Comparison of ENCODE assay signal across 32 cellular contexts in the genomic region with DNA sequence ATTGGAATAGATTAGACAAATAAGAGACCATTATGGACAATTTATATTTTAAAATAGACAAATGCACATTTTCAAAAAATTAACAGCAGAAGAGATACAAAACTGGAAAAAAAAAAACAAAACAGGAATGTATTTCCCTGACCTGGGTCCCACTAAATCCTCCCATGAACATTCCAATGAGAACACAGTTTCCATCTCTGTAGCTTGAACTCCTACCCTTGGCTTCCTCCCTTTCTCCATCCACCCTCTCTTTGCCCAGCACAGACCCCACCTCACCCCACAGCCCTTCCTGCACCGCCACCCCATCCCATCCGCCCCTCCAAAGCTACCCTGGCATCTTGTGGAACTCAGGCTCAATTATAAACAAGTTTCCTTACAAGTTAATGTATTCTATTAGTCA.
"Had no signal": no experiment of that assay in that cellular context is flagged by ENCODE, and none has a peak within 500 bp of the region (broad histone marks: within the 10 kb centered on the region; RNA-seq: fewer than 3 reads in every experiment).

No MANE protein-coding gene starts in this region.

- H3K27ac Mint-ChIP-seq: activated CD4-positive, alpha-beta T cell treated with anti-CD3 and anti-CD28 coated beads for 36 hours; activated CD4-positive, alpha-beta T cell treated with anti-CD3 and anti-CD28 coated beads, Interleukin-2, amount 10 ng/mL, durations not matched to agents 7 days and 5 days; activated CD8-positive, alpha-beta T cell treated with anti-CD3 and anti-CD28 coated beads, Interleukin-2, amount 10 ng/mL, durations not matched to agents 7 days and 5 days; activated naive CD4-positive, alpha-beta T cell treated with anti-CD3 and anti-CD28 coated beads for 36 hours; activated naive CD4-positive, alpha-beta T cell treated with anti-CD3 and anti-CD28 coated beads, Interleukin-2, amount 50 U/mL, for 72 hours; activated T-cell treated with anti-CD3 and anti-CD28 coated beads, Interleukin-2, amount 50 U/mL, for 24 hours; activated T-helper 2 cell treated with anti-CD3 and anti-CD28 coated beads, Interferon-gamma antibody, Interleukin-2, Interleukin-4, amounts not matched to agents 10 μg/mL and 5 μg/mL and 100 μg/mL, durations not matched to agents 14 hours and 24 hours and 36 hours; T-helper 2 cell treated with Interferon-gamma antibody and Interleukin-4, amounts not matched to agents 5 μg/mL and 100 μg/mL, for 36 hours had no signal

- H3K36me3 ChIP-seq: adrenal gland, MG63, SJCRH30 had no signal

- H3K9me3 Mint-ChIP-seq: activated T-cell treated with anti-CD3 and anti-CD28 coated beads, Interleukin-2, amount 50 U/mL, for 24 hours; activated T-helper 2 cell treated with anti-CD3 and anti-CD28 coated beads, Interferon-gamma antibody, Interleukin-2, Interleukin-4, amounts not matched to agents 10 μg/mL and 5 μg/mL and 100 μg/mL, durations not matched to agents 14 hours and 24 hours and 36 hours had no signal

- H3K27me3 ChIP-seq: adrenal gland, body of pancreas, MG63, SJCRH30 had no signal

- H3K4me3 Mint-ChIP-seq: activated CD4-positive, alpha-beta T cell treated with anti-CD3 and anti-CD28 coated beads for 36 hours; activated CD4-positive, alpha-beta T cell treated with anti-CD3 and anti-CD28 coated beads, Interleukin-2, amount 10 ng/mL, durations not matched to agents 7 days and 5 days; activated CD8-positive, alpha-beta T cell treated with anti-CD3 and anti-CD28 coated beads, Interleukin-2, amount 10 ng/mL, durations not matched to agents 7 days and 5 days; activated naive CD4-positive, alpha-beta T cell treated with anti-CD3 and anti-CD28 coated beads for 36 hours; activated T-cell treated with anti-CD3 and anti-CD28 coated beads, Interleukin-2, amount 50 U/mL, for 24 hours; T-helper 2 cell treated with Interferon-gamma antibody and Interleukin-4, amounts not matched to agents 5 μg/mL and 100 μg/mL, for 36 hours had no signal

- H3K4me1 ChIP-seq: adrenal gland, SJCRH30 had no signal

- H3K27me3 Mint-ChIP-seq: activated CD4-positive, alpha-beta T cell treated with anti-CD3 and anti-CD28 coated beads for 36 hours; activated CD4-positive, alpha-beta T cell treated with anti-CD3 and anti-CD28 coated beads, Interleukin-2, amount 10 ng/mL, durations not matched to agents 7 days and 5 days; activated T-cell treated with anti-CD3 and anti-CD28 coated beads, Interleukin-2, amount 50 U/mL, for 24 hours had no signal

- H3K9me3 ChIP-seq: adrenal gland, body of pancreas, MG63, SJCRH30 had no signal

- ATAC-seq: activated CD4-positive, alpha-beta T cell treated with anti-CD3 and anti-CD28 coated beads for 36 hours; activated CD4-positive, CD25-positive, alpha-beta regulatory T cell treated with anti-CD3 and anti-CD28 coated beads, Interleukin-2, amount 50 U/mL, for 24 hours; activated CD8-positive, alpha-beta T cell treated with anti-CD3 and anti-CD28 coated beads, Interleukin-2, amount 10 ng/mL, durations not matched to agents 7 days and 5 days; activated naive CD4-positive, alpha-beta T cell treated with anti-CD3 and anti-CD28 coated beads, Interleukin-2, amount 50 U/mL, for 72 hours; body of pancreas; Panc1 had no signal

- DNase-seq: activated CD4-positive, alpha-beta T cell treated with anti-CD3 and anti-CD28 coated beads for 36 hours; activated CD4-positive, alpha-beta T cell treated with anti-CD3 and anti-CD28 coated beads, Interleukin-2, amount 10 ng/mL, durations not matched to agents 7 days and 5 days; activated CD4-positive, alpha-beta T cell treated with anti-CD3 and anti-CD28 coated beads, Interleukin-2, amount 50 U/mL, for 48 hours; activated CD8-positive, alpha-beta T cell treated with anti-CD3 and anti-CD28 coated beads, Interleukin-2, amount 10 ng/mL, durations not matched to agents 7 days and 5 days; activated gamma-delta T cell; activated naive CD4-positive, alpha-beta T cell treated with anti-CD3 and anti-CD28 coated beads for 36 hours; activated T-cell treated with anti-CD3 and anti-CD28 coated beads, Interleukin-2, amount 50 U/mL, for 24 hours; adrenal gland; body of pancreas; caudate nucleus; Kasumi-1; KG1; MG63; NCI-H1048; NCI-H1105 treated with DMSO at 0.1 percent for 48 hours; NCI-H1436; NCI-H1694; NCI-H1930; NCI-H2081 treated with DMSO at 0.1 percent for 48 hours; NCI-H226; NCI-H446 treated with DMSO at 0.1 percent for 48 hours; NCI-H524; NCI-H69; NCI-H82; SHP77; SJCRH30 had no signal

- H3K4me3 ChIP-seq: adrenal gland, body of pancreas, MG63, SJCRH30, SK-N-MC had no signal

- H3K36me3 Mint-ChIP-seq: activated naive CD4-positive, alpha-beta T cell treated with anti-CD3 and anti-CD28 coated beads, Interleukin-2, amount 50 U/mL, for 72 hours had no signal
